ENCODE assay signal across 1 cellular context in the genomic region with DNA sequence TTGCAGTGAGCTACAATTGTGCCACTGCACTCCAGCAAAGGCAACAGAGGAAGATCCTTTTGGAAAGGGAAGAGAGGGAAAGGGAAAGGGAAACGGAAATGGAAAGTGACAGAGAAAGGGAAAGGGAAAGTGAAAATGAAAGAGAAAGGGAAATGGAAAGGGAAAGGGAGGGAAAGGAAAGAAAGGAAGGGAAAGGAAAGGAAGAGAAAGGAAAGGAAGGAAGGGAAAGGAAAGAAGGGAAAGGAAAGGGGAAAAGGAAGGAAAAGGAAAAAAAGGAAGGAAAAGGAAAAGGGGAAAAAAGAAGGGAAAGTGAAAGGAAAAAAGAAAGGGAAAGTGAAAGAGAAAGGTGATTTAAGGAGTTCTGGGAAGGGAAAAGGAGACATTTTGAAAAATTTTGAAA.
A peak's percentile ranks its signal among the peaks of the same experiment; 100 is the strongest.
TF ChIP-seq lines count a peak whose summit lies in the region.

No MANE protein-coding gene starts in this region.

TF ChIP-seq in K562, 482 proteins besides CTCF, POLR2A, EP300 and RAD21 (continued from another document and continues in another):
- TF ChIP-seq, protein P1, sequence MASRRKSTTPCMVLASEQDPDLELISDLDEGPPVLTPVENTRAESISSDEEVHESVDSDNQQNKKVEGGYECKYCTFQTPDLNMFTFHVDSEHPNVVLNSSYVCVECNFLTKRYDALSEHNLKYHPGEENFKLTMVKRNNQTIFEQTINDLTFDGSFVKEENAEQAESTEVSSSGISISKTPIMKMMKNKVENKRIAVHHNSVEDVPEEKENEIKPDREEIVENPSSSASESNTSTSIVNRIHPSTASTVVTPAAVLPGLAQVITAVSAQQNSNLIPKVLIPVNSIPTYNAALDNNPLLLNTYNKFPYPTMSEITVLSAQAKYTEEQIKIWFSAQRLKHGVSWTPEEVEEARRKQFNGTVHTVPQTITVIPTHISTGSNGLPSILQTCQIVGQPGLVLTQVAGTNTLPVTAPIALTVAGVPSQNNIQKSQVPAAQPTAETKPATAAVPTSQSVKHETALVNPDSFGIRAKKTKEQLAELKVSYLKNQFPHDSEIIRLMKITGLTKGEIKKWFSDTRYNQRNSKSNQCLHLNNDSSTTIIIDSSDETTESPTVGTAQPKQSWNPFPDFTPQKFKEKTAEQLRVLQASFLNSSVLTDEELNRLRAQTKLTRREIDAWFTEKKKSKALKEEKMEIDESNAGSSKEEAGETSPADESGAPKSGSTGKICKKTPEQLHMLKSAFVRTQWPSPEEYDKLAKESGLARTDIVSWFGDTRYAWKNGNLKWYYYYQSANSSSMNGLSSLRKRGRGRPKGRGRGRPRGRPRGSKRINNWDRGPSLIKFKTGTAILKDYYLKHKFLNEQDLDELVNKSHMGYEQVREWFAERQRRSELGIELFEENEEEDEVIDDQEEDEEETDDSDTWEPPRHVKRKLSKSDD (conservative IDR thresholded peaks at IDR 0.05; ENCODE audit: low read length): no peak
- no peak for TF ChIP-seq DACH1 (IDR thresholded peaks at IDR 0.05; ENCODE audit: partially characterized antibody)
- TF ChIP-seq HDAC8 (tag; IDR thresholded peaks at IDR 0.05): no peak
- TF ChIP-seq ZNF311 (CRISPR knock-in tag; IDR thresholded peaks at IDR 0.05): no peak
- no peak for TF ChIP-seq KDM2B (CRISPR knock-in tag; IDR thresholded peaks at IDR 0.05)
- TF ChIP-seq, protein P2, sequence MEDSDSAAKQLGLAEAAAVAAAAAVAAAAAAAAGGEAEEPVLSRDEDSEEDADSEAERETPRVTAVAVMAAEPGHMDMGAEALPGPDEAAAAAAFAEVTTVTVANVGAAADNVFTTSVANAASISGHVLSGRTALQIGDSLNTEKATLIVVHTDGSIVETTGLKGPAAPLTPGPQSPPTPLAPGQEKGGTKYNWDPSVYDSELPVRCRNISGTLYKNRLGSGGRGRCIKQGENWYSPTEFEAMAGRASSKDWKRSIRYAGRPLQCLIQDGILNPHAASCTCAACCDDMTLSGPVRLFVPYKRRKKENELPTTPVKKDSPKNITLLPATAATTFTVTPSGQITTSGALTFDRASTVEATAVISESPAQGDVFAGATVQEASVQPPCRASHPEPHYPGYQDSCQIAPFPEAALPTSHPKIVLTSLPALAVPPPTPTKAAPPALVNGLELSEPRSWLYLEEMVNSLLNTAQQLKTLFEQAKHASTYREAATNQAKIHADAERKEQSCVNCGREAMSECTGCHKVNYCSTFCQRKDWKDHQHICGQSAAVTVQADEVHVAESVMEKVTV (CRISPR knock-in tag; IDR thresholded peaks at IDR 0.05): no peak
- TF ChIP-seq ZNF165 (CRISPR knock-in tag; IDR thresholded peaks at IDR 0.05; ENCODE audit: borderline replicate concordance): no peak
- TF ChIP-seq OTX1 (CRISPR knock-in tag; IDR thresholded peaks at IDR 0.05): peak; percentile 99
- no peak for TF ChIP-seq ILF3 (IDR thresholded peaks at IDR 0.05; ENCODE audit: borderline replicate concordance)
- no peak; the same call in 1 of the 2 replicates for TF ChIP-seq MAFG (tag; conservative IDR thresholded peaks at IDR 0.05)
- TF ChIP-seq KLF6 (CRISPR knock-in tag; IDR thresholded peaks at IDR 0.05; ENCODE audit: borderline replicate concordance): no peak
- TF ChIP-seq HIVEP1 (CRISPR knock-in tag; IDR thresholded peaks at IDR 0.05): no peak
- no peak for TF ChIP-seq RB1 (IDR thresholded peaks at IDR 0.05; ENCODE audit: low read depth)
- TF ChIP-seq TARDBP (IDR thresholded peaks at IDR 0.05): no peak
- no peak for TF ChIP-seq ZFPM2 (CRISPR knock-in tag; IDR thresholded peaks at IDR 0.05)
- TF ChIP-seq, protein P3, sequence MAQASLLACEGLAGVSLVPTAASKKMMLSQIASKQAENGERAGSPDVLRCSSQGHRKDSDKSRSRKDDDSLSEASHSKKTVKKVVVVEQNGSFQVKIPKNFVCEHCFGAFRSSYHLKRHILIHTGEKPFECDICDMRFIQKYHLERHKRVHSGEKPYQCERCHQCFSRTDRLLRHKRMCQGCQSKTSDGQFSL (CRISPR knock-in tag; IDR thresholded peaks at IDR 0.05): no peak
- TF ChIP-seq, protein P3 (tag; IDR thresholded peaks at IDR 0.05): no peak
- no peak for TF ChIP-seq PPARD (CRISPR knock-in tag; IDR thresholded peaks at IDR 0.05)
- TF ChIP-seq ZNF717 (CRISPR knock-in tag; IDR thresholded peaks at IDR 0.05): no peak
- TF ChIP-seq CCAR2 (IDR thresholded peaks at IDR 0.05; ENCODE audit: low read depth, low read length): no peak
- no peak for TF ChIP-seq ETV5 (CRISPR knock-in tag; IDR thresholded peaks at IDR 0.05; ENCODE audit: low read depth)
- peak; percentile 76 for TF ChIP-seq ARID1B (IDR thresholded peaks at IDR 0.05)
- TF ChIP-seq POLR2B (IDR thresholded peaks at IDR 0.05; ENCODE audit: low read depth, partially characterized antibody): peak; percentile 53
- TF ChIP-seq ELF1 (tag; IDR thresholded peaks at IDR 0.05): no peak
- peak; percentile 88 for TF ChIP-seq CC2D1A (IDR thresholded peaks at IDR 0.05)
- TF ChIP-seq KLF10 (CRISPR knock-in tag; IDR thresholded peaks at IDR 0.05): no peak
- peak; percentile 92 for TF ChIP-seq EHMT2 (IDR thresholded peaks at IDR 0.05)
- no peak for TF ChIP-seq RBM34 (IDR thresholded peaks at IDR 0.05; ENCODE audit: borderline replicate concordance, insufficient read depth, low read length)
- TF ChIP-seq, protein P4, sequence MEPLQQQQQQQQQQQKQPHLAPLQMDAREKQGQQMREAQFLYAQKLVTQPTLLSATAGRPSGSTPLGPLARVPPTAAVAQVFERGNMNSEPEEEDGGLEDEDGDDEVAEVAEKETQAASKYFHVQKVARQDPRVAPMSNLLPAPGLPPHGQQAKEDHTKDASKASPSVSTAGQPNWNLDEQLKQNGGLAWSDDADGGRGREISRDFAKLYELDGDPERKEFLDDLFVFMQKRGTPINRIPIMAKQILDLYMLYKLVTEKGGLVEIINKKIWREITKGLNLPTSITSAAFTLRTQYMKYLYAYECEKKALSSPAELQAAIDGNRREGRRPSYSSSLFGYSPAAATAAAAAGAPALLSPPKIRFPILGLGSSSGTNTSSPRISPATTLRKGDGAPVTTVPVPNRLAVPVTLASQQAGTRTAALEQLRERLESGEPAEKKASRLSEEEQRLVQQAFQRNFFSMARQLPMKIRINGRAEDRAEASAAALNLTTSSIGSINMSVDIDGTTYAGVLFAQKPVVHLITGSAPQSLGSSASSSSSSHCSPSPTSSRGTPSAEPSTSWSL (CRISPR knock-in tag; IDR thresholded peaks at IDR 0.05; ENCODE audit: borderline replicate concordance): no peak
- no peak for TF ChIP-seq BHLHE40 (IDR thresholded peaks at IDR 0.05; ENCODE audit: low read length)
- TF ChIP-seq KAT7 (CRISPR knock-in tag; IDR thresholded peaks at IDR 0.05; ENCODE audit: borderline replicate concordance): no peak
- TF ChIP-seq, protein P5, sequence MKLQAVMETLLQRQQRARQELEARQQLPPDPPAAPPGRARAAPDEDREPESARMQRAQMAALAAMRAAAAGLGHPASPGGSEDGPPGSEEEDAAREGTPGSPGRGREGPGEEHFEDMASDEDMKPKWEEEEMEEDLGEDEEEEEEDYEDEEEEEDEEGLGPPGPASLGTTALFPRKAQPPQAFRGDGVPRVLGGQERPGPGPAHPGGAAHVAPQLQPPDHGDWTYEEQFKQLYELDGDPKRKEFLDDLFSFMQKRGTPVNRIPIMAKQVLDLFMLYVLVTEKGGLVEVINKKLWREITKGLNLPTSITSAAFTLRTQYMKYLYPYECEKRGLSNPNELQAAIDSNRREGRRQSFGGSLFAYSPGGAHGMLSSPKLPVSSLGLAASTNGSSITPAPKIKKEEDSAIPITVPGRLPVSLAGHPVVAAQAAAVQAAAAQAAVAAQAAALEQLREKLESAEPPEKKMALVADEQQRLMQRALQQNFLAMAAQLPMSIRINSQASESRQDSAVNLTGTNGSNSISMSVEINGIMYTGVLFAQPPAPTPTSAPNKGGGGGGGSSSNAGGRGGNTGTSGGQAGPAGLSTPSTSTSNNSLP (IDR thresholded peaks at IDR 0.05; ENCODE audit: borderline replicate concordance, low read depth, low read length): no peak
- no peak for TF ChIP-seq PURB (CRISPR knock-in tag; IDR thresholded peaks at IDR 0.05; ENCODE audit: low read depth)
- TF ChIP-seq HDAC2 (IDR thresholded peaks at IDR 0.05): peak; percentile 72
- no peak for TF ChIP-seq SRSF3 (IDR thresholded peaks at IDR 0.05; ENCODE audit: insufficient read depth, low read length)
- TF ChIP-seq, protein P6, sequence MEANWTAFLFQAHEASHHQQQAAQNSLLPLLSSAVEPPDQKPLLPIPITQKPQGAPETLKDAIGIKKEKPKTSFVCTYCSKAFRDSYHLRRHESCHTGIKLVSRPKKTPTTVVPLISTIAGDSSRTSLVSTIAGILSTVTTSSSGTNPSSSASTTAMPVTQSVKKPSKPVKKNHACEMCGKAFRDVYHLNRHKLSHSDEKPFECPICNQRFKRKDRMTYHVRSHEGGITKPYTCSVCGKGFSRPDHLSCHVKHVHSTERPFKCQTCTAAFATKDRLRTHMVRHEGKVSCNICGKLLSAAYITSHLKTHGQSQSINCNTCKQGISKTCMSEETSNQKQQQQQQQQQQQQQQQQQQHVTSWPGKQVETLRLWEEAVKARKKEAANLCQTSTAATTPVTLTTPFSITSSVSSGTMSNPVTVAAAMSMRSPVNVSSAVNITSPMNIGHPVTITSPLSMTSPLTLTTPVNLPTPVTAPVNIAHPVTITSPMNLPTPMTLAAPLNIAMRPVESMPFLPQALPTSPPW (CRISPR knock-in tag; IDR thresholded peaks at IDR 0.05): no peak
- peak; percentile 99 for TF ChIP-seq HDGF (IDR thresholded peaks at IDR 0.05)
- TF ChIP-seq NBN (IDR thresholded peaks at IDR 0.05; ENCODE audit: low read depth): peak; percentile 99
- TF ChIP-seq, protein P7, sequence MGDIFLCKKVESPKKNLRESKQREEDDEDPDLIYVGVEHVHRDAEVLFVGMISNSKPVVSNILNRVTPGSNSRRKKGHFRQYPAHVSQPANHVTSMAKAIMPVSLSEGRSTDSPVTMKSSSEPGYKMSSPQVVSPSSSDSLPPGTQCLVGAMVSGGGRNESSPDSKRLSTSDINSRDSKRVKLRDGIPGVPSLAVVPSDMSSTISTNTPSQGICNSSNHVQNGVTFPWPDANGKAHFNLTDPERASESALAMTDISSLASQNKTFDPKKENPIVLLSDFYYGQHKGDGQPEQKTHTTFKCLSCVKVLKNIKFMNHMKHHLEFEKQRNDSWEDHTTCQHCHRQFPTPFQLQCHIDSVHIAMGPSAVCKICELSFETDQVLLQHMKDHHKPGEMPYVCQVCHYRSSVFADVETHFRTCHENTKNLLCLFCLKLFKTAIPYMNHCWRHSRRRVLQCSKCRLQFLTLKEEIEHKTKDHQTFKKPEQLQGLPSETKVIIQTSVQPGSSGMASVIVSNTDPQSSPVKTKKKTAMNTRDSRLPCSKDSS (IDR thresholded peaks at IDR 0.05; ENCODE audit: low read depth, partially characterized antibody): peak; percentile 75
- no peak for TF ChIP-seq TFAM (CRISPR knock-in tag; conservative IDR thresholded peaks at IDR 0.05)
- TF ChIP-seq ZBTB7A (IDR thresholded peaks at IDR 0.05; ENCODE audit: borderline replicate concordance, control insufficient read depth, low read depth, low read length): no peak
- no peak for TF ChIP-seq CREB1 (IDR thresholded peaks at IDR 0.05)
- no peak for TF ChIP-seq CREB1 (CRISPR knock-in tag; IDR thresholded peaks at IDR 0.05)
- TF ChIP-seq HNRNPK (IDR thresholded peaks at IDR 0.05; ENCODE audit: low read depth, low read length, poor library complexity, severe bottlenecking): no peak
- no peak for TF ChIP-seq ZKSCAN3 (CRISPR knock-in tag; IDR thresholded peaks at IDR 0.05)
- TF ChIP-seq, protein P8, sequence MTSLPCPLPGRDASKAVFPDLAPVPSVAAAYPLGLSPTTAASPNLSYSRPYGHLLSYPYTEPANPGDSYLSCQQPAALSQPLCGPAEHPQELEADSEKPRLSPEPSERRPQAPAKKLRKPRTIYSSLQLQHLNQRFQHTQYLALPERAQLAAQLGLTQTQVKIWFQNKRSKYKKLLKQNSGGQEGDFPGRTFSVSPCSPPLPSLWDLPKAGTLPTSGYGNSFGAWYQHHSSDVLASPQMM (CRISPR knock-in tag; IDR thresholded peaks at IDR 0.05): no peak
- TF ChIP-seq, protein P9, sequence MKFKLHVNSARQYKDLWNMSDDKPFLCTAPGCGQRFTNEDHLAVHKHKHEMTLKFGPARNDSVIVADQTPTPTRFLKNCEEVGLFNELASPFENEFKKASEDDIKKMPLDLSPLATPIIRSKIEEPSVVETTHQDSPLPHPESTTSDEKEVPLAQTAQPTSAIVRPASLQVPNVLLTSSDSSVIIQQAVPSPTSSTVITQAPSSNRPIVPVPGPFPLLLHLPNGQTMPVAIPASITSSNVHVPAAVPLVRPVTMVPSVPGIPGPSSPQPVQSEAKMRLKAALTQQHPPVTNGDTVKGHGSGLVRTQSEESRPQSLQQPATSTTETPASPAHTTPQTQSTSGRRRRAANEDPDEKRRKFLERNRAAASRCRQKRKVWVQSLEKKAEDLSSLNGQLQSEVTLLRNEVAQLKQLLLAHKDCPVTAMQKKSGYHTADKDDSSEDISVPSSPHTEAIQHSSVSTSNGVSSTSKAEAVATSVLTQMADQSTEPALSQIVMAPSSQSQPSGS (CRISPR knock-in tag; IDR thresholded peaks at IDR 0.05): no peak
- TF ChIP-seq ZC3H8 (IDR thresholded peaks at IDR 0.05): peak; percentile 95; the same call in 1 of the 2 replicates
- 0 out of 2 replicates have a peak, but pooled peaks have one; percentile 7 for TF ChIP-seq L3MBTL2 (IDR thresholded peaks at IDR 0.05)
- TF ChIP-seq, protein P10, sequence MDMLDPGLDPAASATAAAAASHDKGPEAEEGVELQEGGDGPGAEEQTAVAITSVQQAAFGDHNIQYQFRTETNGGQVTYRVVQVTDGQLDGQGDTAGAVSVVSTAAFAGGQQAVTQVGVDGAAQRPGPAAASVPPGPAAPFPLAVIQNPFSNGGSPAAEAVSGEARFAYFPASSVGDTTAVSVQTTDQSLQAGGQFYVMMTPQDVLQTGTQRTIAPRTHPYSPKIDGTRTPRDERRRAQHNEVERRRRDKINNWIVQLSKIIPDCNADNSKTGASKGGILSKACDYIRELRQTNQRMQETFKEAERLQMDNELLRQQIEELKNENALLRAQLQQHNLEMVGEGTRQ (CRISPR knock-in tag; IDR thresholded peaks at IDR 0.05): no peak
- TF ChIP-seq TAL1 (IDR thresholded peaks at IDR 0.05): peak; percentile 49; the same call in 1 of the 2 replicates
- TF ChIP-seq, protein P11, sequence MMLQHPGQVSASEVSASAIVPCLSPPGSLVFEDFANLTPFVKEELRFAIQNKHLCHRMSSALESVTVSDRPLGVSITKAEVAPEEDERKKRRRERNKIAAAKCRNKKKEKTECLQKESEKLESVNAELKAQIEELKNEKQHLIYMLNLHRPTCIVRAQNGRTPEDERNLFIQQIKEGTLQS (IDR thresholded peaks at IDR 0.05): no peak
- TF ChIP-seq, protein P11 (CRISPR knock-in tag; conservative IDR thresholded peaks at IDR 0.05): no peak
